In genomic region chr21:42784896-42785451, GRCh38 we compare ENCODE assay signal across 15 cellular contexts.
A peak's percentile ranks its signal among the peaks of the same experiment; 100 is the strongest.
DNase-seq lines count a peak whose midpoint lies in the region; ATAC-seq and TF ChIP-seq lines count a peak whose summit lies in the region.
"Had no signal": no experiment of that assay in that cellular context is flagged by ENCODE, and none has a peak within 500 bp of the region (broad histone marks: within the 10 kb centered on the region; RNA-seq: fewer than 3 reads in every experiment).

No MANE protein-coding gene starts in this region.

- no peak for TF ChIP-seq CTCF in GM13977 (IDR thresholded peaks at IDR 0.05; ENCODE audit: extremely low read depth, insufficient read depth, missing control alignments)

- H3K36me3 Mint-ChIP-seq in activated naive CD8-positive, alpha-beta T cell, result no peaks in the 10 kb centered on the region
- no peaks in the 10 kb centered on the region for H3K36me3 Mint-ChIP-seq in activated naive CD8-positive, alpha-beta T cell treated with anti-CD3 and anti-CD28 coated beads, Interleukin-2, amount 50 U/mL, for 24 hours (ENCODE audit: low read depth)
- H3K36me3 Mint-ChIP-seq in T-helper 17 cell (ENCODE audit: low read depth) (no peaks in the 10 kb centered on the region), immature natural killer cell (no peaks in the 10 kb centered on the region)
- H3K36me3 Mint-ChIP-seq in stimulated activated naive B cell treated with anti-CD40 and anti-IgM and Interleukin-4, amounts not matched to agents 10 μg/mL and 1 μg/mL and 100 μg/mL, for 72 hours, result no peaks in the 10 kb centered on the region
- H3K36me3 Mint-ChIP-seq: brain had no signal

- H3K4me3 Mint-ChIP-seq in activated naive CD8-positive, alpha-beta T cell, result no peak overlapping the region
- H3K4me3 Mint-ChIP-seq in activated naive CD8-positive, alpha-beta T cell treated with anti-CD3 and anti-CD28 coated beads, Interleukin-2, amount 50 U/mL, for 24 hours, result no peak overlapping the region
- peak overlapping the region; percentile 66 for H3K4me3 Mint-ChIP-seq in T-helper 17 cell
- peak overlapping the region; percentile 49 to 72 (median 61) for H3K4me3 Mint-ChIP-seq in immature natural killer cell
- H3K4me3 Mint-ChIP-seq in stimulated activated naive B cell treated with anti-CD40 and anti-IgM and Interleukin-4, amounts not matched to agents 10 μg/mL and 1 μg/mL and 100 μg/mL, for 72 hours, result peak overlapping the region; percentile 21 to 56
- H3K4me3 Mint-ChIP-seq: brain had no signal

- no peaks in the 10 kb centered on the region for H3K27me3 Mint-ChIP-seq in activated naive CD8-positive, alpha-beta T cell
- H3K27me3 Mint-ChIP-seq in activated naive CD8-positive, alpha-beta T cell treated with anti-CD3 and anti-CD28 coated beads, Interleukin-2, amount 50 U/mL, for 24 hours, result peaks cover 2% of the 10 kb centered on the region
- H3K27me3 Mint-ChIP-seq in T-helper 17 cell, result no peaks in the 10 kb centered on the region
- H3K27me3 Mint-ChIP-seq in immature natural killer cell (ENCODE audit: low read depth in 3 of 3), result peaks cover 2 to 11% (median 2%) of the 10 kb centered on the region in 3 donors
- peaks cover 22 to 31% of the 10 kb centered on the region in 2 donors for H3K27me3 Mint-ChIP-seq in stimulated activated naive B cell treated with anti-CD40 and anti-IgM and Interleukin-4, amounts not matched to agents 10 μg/mL and 1 μg/mL and 100 μg/mL, for 72 hours

- H3K9me3 ChIP-seq in T-helper 17 cell (ENCODE audit: control insufficient read depth, low read length, poor library complexity, severe bottlenecking), result no peaks in the 10 kb centered on the region
- H3K9me3 ChIP-seq: thyroid gland had no signal

- no peak for DNase-seq in activated naive CD8-positive, alpha-beta T cell treated with anti-CD3 and anti-CD28 coated beads, Interleukin-2, amount 50 U/mL, for 24 hours
- no peak for DNase-seq in T-helper 17 cell
- no peak for DNase-seq in immature natural killer cell
- DNase-seq in stimulated activated naive B cell treated with anti-CD40 and anti-IgM and Interleukin-4, amounts not matched to agents 10 μg/mL and 1 μg/mL and 100 μg/mL, for 72 hours, result no peak
- DNase-seq in NCI-H2196 (lab: John Stamatoyannopoulos, UW; ENCODE audit: unreplicated experiment), result no peak
- DNase-seq in GM13977 (ENCODE audit: low spot score), result no peak
- DNase-seq: activated gamma-delta T cell; KBM-7; NCI-H2029 treated with DMSO at 0.1 percent for 48 hours; NCI-H524 treated with DMSO at 0.1 percent for 48 hours; stimulated activated CD4-positive, alpha-beta T cell treated with anti-CD3 and anti-CD28 coated beads, Interleukin-4, amount 100 ng/mL, for 24 hours had no signal

- ATAC-seq in activated naive CD8-positive, alpha-beta T cell treated with anti-CD3 and anti-CD28 coated beads, Interleukin-2, amount 50 U/mL, for 24 hours, result no peak
- ATAC-seq in T-helper 17 cell (no peak), HG03135 (IDR thresholded peaks at IDR 0.05; ENCODE audit: unreplicated experiment) (no peak)
- no peak for ATAC-seq in stimulated activated naive B cell treated with anti-CD40 and anti-IgM and Interleukin-4, amounts not matched to agents 10 μg/mL and 1 μg/mL and 100 μg/mL, for 72 hours (replicated peaks)

- in situ Hi-C loops in GM13977 (cut with MboI; ENCODE audit: low pct_unique_long_range_greater_than_20kb, low sequenced_read_pairs, unreplicated experiment), result no loop called here

- H3K9me3 Mint-ChIP-seq in activated naive CD8-positive, alpha-beta T cell (ENCODE audit: low read depth), result no peaks in the 10 kb centered on the region
- no peaks in the 10 kb centered on the region for H3K9me3 Mint-ChIP-seq in activated naive CD8-positive, alpha-beta T cell treated with anti-CD3 and anti-CD28 coated beads, Interleukin-2, amount 50 U/mL, for 24 hours
- H3K9me3 Mint-ChIP-seq in immature natural killer cell, result no peaks in the 10 kb centered on the region
- H3K9me3 Mint-ChIP-seq in stimulated activated naive B cell treated with anti-CD40 and anti-IgM and Interleukin-4, amounts not matched to agents 10 μg/mL and 1 μg/mL and 100 μg/mL, for 72 hours, result peaks cover 0 to 1% of the 10 kb centered on the region in 2 donors

- H3K4me1 Mint-ChIP-seq in activated naive CD8-positive, alpha-beta T cell (ENCODE audit: low read depth), result peaks cover 46% of the 10 kb centered on the region
- H3K4me1 Mint-ChIP-seq in activated naive CD8-positive, alpha-beta T cell treated with anti-CD3 and anti-CD28 coated beads, Interleukin-2, amount 50 U/mL, for 24 hours, result peaks cover 32% of the 10 kb centered on the region
- H3K4me1 Mint-ChIP-seq in T-helper 17 cell (peaks cover 32% of the 10 kb centered on the region), immature natural killer cell (peaks cover 37 to 41% of the 10 kb centered on the region in 2 donors)
- H3K4me1 Mint-ChIP-seq in stimulated activated naive B cell treated with anti-CD40 and anti-IgM and Interleukin-4, amounts not matched to agents 10 μg/mL and 1 μg/mL and 100 μg/mL, for 72 hours, result peaks cover 32 to 54% of the 10 kb centered on the region in 2 donors

- H3K27ac Mint-ChIP-seq in activated naive CD8-positive, alpha-beta T cell, result peak overlapping the region; percentile 84
- H3K27ac Mint-ChIP-seq in activated naive CD8-positive, alpha-beta T cell treated with anti-CD3 and anti-CD28 coated beads, Interleukin-2, amount 50 U/mL, for 24 hours, result no peak overlapping the region
- H3K27ac Mint-ChIP-seq in T-helper 17 cell, result peak overlapping the region; percentile 84
- H3K27ac Mint-ChIP-seq in immature natural killer cell, result peak overlapping the region; percentile 64 to 86 (median 81)
- H3K27ac Mint-ChIP-seq in stimulated activated naive B cell treated with anti-CD40 and anti-IgM and Interleukin-4, amounts not matched to agents 10 μg/mL and 1 μg/mL and 100 μg/mL, for 72 hours, result peak overlapping the region; percentile 85

Comparison
In these comparisons a context has a peak if more than half of its experiments do, and no peak if none do; other contexts are left out.
1. H3K4me3 Mint-ChIP-seq: peak in T-helper 17 cell (single experiment), immature natural killer cell (5 of 5) and stimulated activated naive B cell treated with anti-CD40 and anti-IgM and Interleukin-4, amounts not matched to agents 10 μg/mL and 1 μg/mL and 100 μg/mL, for 72 hours (2 of 2); none in activated naive CD8-positive, alpha-beta T cell (single experiment) and activated naive CD8-positive, alpha-beta T cell treated with anti-CD3 and anti-CD28 coated beads, Interleukin-2, amount 50 U/mL, for 24 hours (single experiment).